Comparison of ENCODE assay signal across 12 cellular contexts in genomic region chr16:70375636-70376611, GRCh38. TPM values are rescaled to one million over a fixed set of nuclear protein-coding genes. Genes with fewer than 3 reads are reported as not detected.
DNase-seq lines count a peak whose midpoint lies in the region; ATAC-seq and TF ChIP-seq lines count a peak whose summit lies in the region.
"Had no signal": no experiment of that assay in that cellular context is flagged by ENCODE, and none has a peak within 500 bp of the region (broad histone marks: within the 10 kb centered on the region; RNA-seq: fewer than 3 reads in every experiment).

No MANE protein-coding gene starts in this region.

- H3K4me3 Mint-ChIP-seq in activated naive CD8-positive, alpha-beta T cell treated with anti-CD3 and anti-CD28 coated beads for 36 hours, result no peak overlapping the region

- H3K27me3 Mint-ChIP-seq in activated naive CD8-positive, alpha-beta T cell treated with anti-CD3 and anti-CD28 coated beads for 36 hours, result no peaks in the 10 kb centered on the region

- peak overlapping the region; percentile 64 for H3K27ac ChIP-seq in BLaER1
- H3K27ac ChIP-seq: colonic mucosa had no signal

- peaks cover 29% of the 10 kb centered on the region for H4K20me1 ChIP-seq in BLaER1

- H3K4me3 ChIP-seq in BLaER1, result no peak overlapping the region
- H3K4me3 ChIP-seq: colonic mucosa had no signal

- in situ Hi-C loops in G401 (cut with HindIII; ENCODE audit: low sequenced_read_pairs), result no loop called here

- H3K9me3 ChIP-seq in BLaER1, result no peaks in the 10 kb centered on the region
- H3K9me3 ChIP-seq: colonic mucosa had no signal

- peak; percentile 95 for DNase-seq in G401 (ENCODE audit: low spot score)
- DNase-seq in activated naive CD8-positive, alpha-beta T cell treated with anti-CD3 and anti-CD28 coated beads for 36 hours, result no peak
- peak; percentile 52 for DNase-seq in myocyte (ENCODE audit: low read depth)
- no peak for DNase-seq in NCI-H1436 (lab: John Stamatoyannopoulos, UW)
- DNase-seq: activated gamma-delta T cell treated with Interleukin-2 at 50 U/mL for 16 hours, colonic mucosa, Kasumi-1, NCI-H2081 had no signal

- peaks cover 19% of the 10 kb centered on the region for H3K4me1 Mint-ChIP-seq in activated naive CD8-positive, alpha-beta T cell treated with anti-CD3 and anti-CD28 coated beads for 36 hours

- H3K4me2 ChIP-seq in BLaER1, result peak overlapping the region; percentile 72

- peak overlapping the region; percentile 59; the same call in 1 of the 2 replicates for H3K9ac ChIP-seq in BLaER1

- no peaks in the 10 kb centered on the region for H3K27me3 ChIP-seq in BLaER1
- H3K27me3 ChIP-seq: colonic mucosa had no signal

- H3K4me1 ChIP-seq in BLaER1, result peaks cover 43% of the 10 kb centered on the region

- no peaks in the 10 kb centered on the region for H3K9me3 Mint-ChIP-seq in activated naive CD8-positive, alpha-beta T cell treated with anti-CD3 and anti-CD28 coated beads for 36 hours

- ATAC-seq in SK-N-SH treated with all-trans-retinoic acid at 6 μM for 48 hours, result no peak
- ATAC-seq in HG03571 (IDR thresholded peaks at IDR 0.05; ENCODE audit: unreplicated experiment), result no peak
- ATAC-seq in GM21515 (IDR thresholded peaks at IDR 0.05; ENCODE audit: unreplicated experiment), result no peak

- peaks cover 47% of the 10 kb centered on the region for H3K36me3 Mint-ChIP-seq in activated naive CD8-positive, alpha-beta T cell treated with anti-CD3 and anti-CD28 coated beads for 36 hours

- peak overlapping the region; percentile 44 for H3K27ac Mint-ChIP-seq in activated naive CD8-positive, alpha-beta T cell treated with anti-CD3 and anti-CD28 coated beads for 36 hours

- peaks cover 68% of the 10 kb centered on the region for H3K36me3 ChIP-seq in BLaER1
- H3K36me3 ChIP-seq: colonic mucosa had no signal

TF ChIP-seq in SK-N-SH treated with all-trans-retinoic acid at 6 μM for 48 hours, 23 proteins besides CTCF, POLR2A, EP300 and RAD21:
- TF ChIP-seq ISL1 (CRISPR knock-in tag; IDR thresholded peaks at IDR 0.05) (no peak), ZNF8 (CRISPR knock-in tag; IDR thresholded peaks at IDR 0.05) (no peak), CSDC2 (CRISPR knock-in tag; IDR thresholded peaks at IDR 0.05) (no peak), ZC3H10 (CRISPR knock-in tag; IDR thresholded peaks at IDR 0.05) (no peak), TCF4 (CRISPR knock-in tag; IDR thresholded peaks at IDR 0.05; ENCODE audit: borderline replicate concordance) (no peak), RARB (CRISPR knock-in tag; IDR thresholded peaks at IDR 0.05) (no peak), OSR1 (CRISPR knock-in tag; IDR thresholded peaks at IDR 0.05) (no peak), ZNF70 (CRISPR knock-in tag; IDR thresholded peaks at IDR 0.05) (no peak)
- TF ChIP-seq, protein P1, sequence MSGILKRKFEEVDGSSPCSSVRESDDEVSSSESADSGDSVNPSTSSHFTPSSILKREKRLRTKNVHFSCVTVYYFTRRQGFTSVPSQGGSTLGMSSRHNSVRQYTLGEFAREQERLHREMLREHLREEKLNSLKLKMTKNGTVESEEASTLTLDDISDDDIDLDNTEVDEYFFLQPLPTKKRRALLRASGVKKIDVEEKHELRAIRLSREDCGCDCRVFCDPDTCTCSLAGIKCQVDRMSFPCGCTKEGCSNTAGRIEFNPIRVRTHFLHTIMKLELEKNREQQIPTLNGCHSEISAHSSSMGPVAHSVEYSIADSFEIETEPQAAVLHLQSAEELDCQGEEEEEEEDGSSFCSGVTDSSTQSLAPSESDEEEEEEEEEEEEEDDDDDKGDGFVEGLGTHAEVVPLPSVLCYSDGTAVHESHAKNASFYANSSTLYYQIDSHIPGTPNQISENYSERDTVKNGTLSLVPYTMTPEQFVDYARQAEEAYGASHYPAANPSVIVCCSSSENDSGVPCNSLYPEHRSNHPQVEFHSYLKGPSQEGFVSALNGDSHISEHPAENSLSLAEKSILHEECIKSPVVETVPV (CRISPR knock-in tag; IDR thresholded peaks at IDR 0.05), result no peak
- TF ChIP-seq, protein P2, sequence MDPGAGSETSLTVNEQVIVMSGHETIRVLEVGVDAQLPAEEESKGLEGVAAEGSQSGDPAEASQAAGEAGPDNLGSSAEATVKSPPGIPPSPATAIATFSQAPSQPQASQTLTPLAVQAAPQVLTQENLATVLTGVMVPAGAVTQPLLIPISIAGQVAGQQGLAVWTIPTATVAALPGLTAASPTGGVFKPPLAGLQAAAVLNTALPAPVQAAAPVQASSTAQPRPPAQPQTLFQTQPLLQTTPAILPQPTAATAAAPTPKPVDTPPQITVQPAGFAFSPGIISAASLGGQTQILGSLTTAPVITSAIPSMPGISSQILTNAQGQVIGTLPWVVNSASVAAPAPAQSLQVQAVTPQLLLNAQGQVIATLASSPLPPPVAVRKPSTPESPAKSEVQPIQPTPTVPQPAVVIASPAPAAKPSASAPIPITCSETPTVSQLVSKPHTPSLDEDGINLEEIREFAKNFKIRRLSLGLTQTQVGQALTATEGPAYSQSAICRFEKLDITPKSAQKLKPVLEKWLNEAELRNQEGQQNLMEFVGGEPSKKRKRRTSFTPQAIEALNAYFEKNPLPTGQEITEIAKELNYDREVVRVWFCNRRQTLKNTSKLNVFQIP (CRISPR knock-in tag; IDR thresholded peaks at IDR 0.05; ENCODE audit: borderline replicate concordance, low read depth), result no peak

RNA-seq across cellular contexts. Expression of gene DDX19A, which starts 29.2 kb away (rescaled TPM):
- total RNA-seq in G401 (2014; rRNA removed; shearing (Covaris generic)), result 39.3 and 69.5 TPM in 2 replicates
- 10 to 100 TPM; 67.4 to 72.1 TPM for total RNA-seq in activated naive CD8-positive, alpha-beta T cell treated with anti-CD3 and anti-CD28 coated beads for 36 hours
- total RNA-seq in myocyte, result 43.2 and 43.7 TPM in 2 replicates
- polyA plus RNA-seq in myocyte (2012), result 37.5 TPM

Comparison
In these comparisons a context has a peak if more than half of its experiments do, and no peak if none do; other contexts are left out.
1. DNase-seq: peak in G401 (single experiment) and myocyte (single experiment); none in activated naive CD8-positive, alpha-beta T cell treated with anti-CD3 and anti-CD28 coated beads for 36 hours (single experiment) and NCI-H1436 (single experiment).